Comparison of ENCODE assay signal across 26 cellular contexts in the genomic region with DNA sequence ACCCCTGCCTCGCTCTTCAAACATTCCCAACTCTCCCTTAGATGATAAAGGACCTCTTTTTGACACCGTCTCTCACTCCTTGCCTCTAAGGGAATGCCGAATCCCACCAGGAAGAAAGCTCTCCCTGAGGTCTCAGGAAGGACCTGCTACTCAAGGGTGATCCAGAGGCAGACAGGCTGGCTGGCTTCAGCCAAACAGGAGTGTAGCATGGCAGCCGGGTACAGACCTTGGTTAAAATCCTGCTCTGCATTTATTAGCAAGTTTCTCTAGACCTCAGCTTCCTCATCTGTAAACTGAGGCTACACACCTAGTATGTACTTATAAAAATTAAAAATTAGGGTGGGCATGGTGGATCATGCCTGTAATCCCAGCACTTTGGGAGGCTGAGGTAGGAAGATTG. TPM values are rescaled to one million over a fixed set of nuclear protein-coding genes. Genes with fewer than 3 reads are reported as not detected.
A peak's percentile ranks its signal among the peaks of the same experiment; 100 is the strongest.
DNase-seq lines count a peak whose midpoint lies in the region; ATAC-seq and TF ChIP-seq lines count a peak whose summit lies in the region.
"Had no signal": no experiment of that assay in that cellular context is flagged by ENCODE, and none has a peak within 500 bp of the region (broad histone marks: within the 10 kb centered on the region; RNA-seq: fewer than 3 reads in every experiment).

No MANE protein-coding gene starts in this region.

- no peak overlapping the region for H3K27ac ChIP-seq in neural progenitor cell
- H3K27ac ChIP-seq: BLaER1 had no signal

- H3K9me3 ChIP-seq in neural progenitor cell (ENCODE audit: low read depth): no peaks in the 10 kb centered on the region
- H3K9me3 ChIP-seq: BE2C, BLaER1 had no signal

- H2AFZ ChIP-seq in neural progenitor cell (replicated peaks): no peak overlapping the region

- no peak overlapping the region for H3K9ac ChIP-seq in neural progenitor cell
- H3K9ac ChIP-seq: BLaER1 had no signal

- H3K4me3 ChIP-seq in neural progenitor cell: no peak overlapping the region
- H3K4me3 ChIP-seq: BLaER1, GM12878 had no signal

- no peak for TF ChIP-seq CTCF in neural progenitor cell (IDR thresholded peaks at IDR 0.05)

- no peaks in the 10 kb centered on the region for H3K79me2 ChIP-seq in neural progenitor cell (ENCODE audit: low read depth)

- H3K4me2 ChIP-seq in neural progenitor cell: no peak overlapping the region
- H3K4me2 ChIP-seq: BLaER1 had no signal

- no peak for ATAC-seq in effector memory CD8-positive, alpha-beta T cell (replicated peaks)
- ATAC-seq: GM12878 had no signal

- no peaks in the 10 kb centered on the region for H3K36me3 ChIP-seq in neural progenitor cell
- H3K36me3 ChIP-seq: BE2C had no signal

- peak; percentile 28 for DNase-seq in activated CD8-positive, alpha-beta memory T cell treated with anti-CD3 and anti-CD28 coated beads for 24 hours
- no peak for DNase-seq in activated CD8-positive, alpha-beta memory T cell treated with anti-CD3 and anti-CD28 coated beads, Interleukin-2, amount 50 U/mL, for 48 hours
- DNase-seq in activated effector memory CD4-positive, alpha-beta T cell treated with anti-CD3 and anti-CD28 coated beads, Interleukin-2, amount 50 U/mL, for 16 hours: peak; percentile 13
- DNase-seq in activated effector memory CD4-positive, alpha-beta T cell treated with Interleukin-2 at 50 U/mL for 16 hours: no peak
- DNase-seq in islet precursor cell (peak; percentile 35), neural progenitor cell (ENCODE audit: low spot score) (no peak)
- DNase-seq in effector memory CD8-positive, alpha-beta T cell: no peak
- DNase-seq in central memory CD4-positive, alpha-beta T cell: no peak
- DNase-seq: 8988T; ACHN; BE2C; C1 segment of cervical spinal cord; CD4-positive, alpha-beta memory T cell; CD4-positive, CD25-positive, alpha-beta regulatory T cell; CD8-positive, alpha-beta memory T cell; COR-L47; DMS 273 treated with DMSO at 0.1 percent for 48 hours; DMS153; DMS53; DMS79; DND-41; EL; GDM1 had no signal

- H3K27me3 ChIP-seq in neural progenitor cell: no peaks in the 10 kb centered on the region
- H3K27me3 ChIP-seq: BE2C, BLaER1 had no signal

- no peaks in the 10 kb centered on the region for H3K27me3 Mint-ChIP-seq in neural progenitor cell (ENCODE audit: insufficient read depth, low read depth)
- H3K27me3 Mint-ChIP-seq in effector memory CD8-positive, alpha-beta T cell: no peaks in the 10 kb centered on the region
- H3K27me3 Mint-ChIP-seq: CD4-positive, alpha-beta memory T cell; CD4-positive, CD25-positive, alpha-beta regulatory T cell; CD8-positive, alpha-beta memory T cell had no signal

- H3K9me3 Mint-ChIP-seq in neural progenitor cell: no peaks in the 10 kb centered on the region
- no peaks in the 10 kb centered on the region for H3K9me3 Mint-ChIP-seq in effector memory CD8-positive, alpha-beta T cell
- H3K9me3 Mint-ChIP-seq: CD14-positive monocyte; CD4-positive, alpha-beta memory T cell; CD4-positive, CD25-positive, alpha-beta regulatory T cell; CD8-positive, alpha-beta memory T cell had no signal

- H3K27ac Mint-ChIP-seq in neural progenitor cell: peak overlapping the region; percentile 79
- H3K27ac Mint-ChIP-seq in effector memory CD8-positive, alpha-beta T cell: peak overlapping the region in 1 of 2 donors; percentile 74
- H3K27ac Mint-ChIP-seq: CD8-positive, alpha-beta memory T cell had no signal

- H3K4me1 ChIP-seq in neural progenitor cell: no peaks in the 10 kb centered on the region
- H3K4me1 ChIP-seq: BE2C had no signal

- H3K36me3 Mint-ChIP-seq in neural progenitor cell: peaks cover 28% of the 10 kb centered on the region
- H3K36me3 Mint-ChIP-seq in effector memory CD8-positive, alpha-beta T cell (ENCODE audit: insufficient read depth): peaks cover 16% of the 10 kb centered on the region

- H4K20me1 ChIP-seq in neural progenitor cell (ENCODE audit: low read depth): no peaks in the 10 kb centered on the region
- H4K20me1 ChIP-seq: BLaER1 had no signal

- H3F3A ChIP-seq in neural progenitor cell (ENCODE audit: low read depth): no peaks in the 10 kb centered on the region

- H3K4me3 Mint-ChIP-seq in neural progenitor cell: no peak overlapping the region
- no peak overlapping the region for H3K4me3 Mint-ChIP-seq in effector memory CD8-positive, alpha-beta T cell
- H3K4me3 Mint-ChIP-seq: CD14-positive monocyte; CD4-positive, alpha-beta memory T cell; CD4-positive, CD25-positive, alpha-beta regulatory T cell; CD8-positive, alpha-beta memory T cell had no signal

- no peaks in the 10 kb centered on the region for H3K4me1 Mint-ChIP-seq in neural progenitor cell
- H3K4me1 Mint-ChIP-seq in effector memory CD8-positive, alpha-beta T cell (ENCODE audit: low read depth in 2 of 2): peaks cover 11 to 21% of the 10 kb centered on the region in 2 donors

RNA-seq across cellular contexts. Expression of a gene that starts 17.2 kb away (rescaled TPM):
- total RNA-seq in neural progenitor cell (ENCODE audit: low replicate concordance): 5.5 and 8.5 TPM in 2 replicates

RNA-seq across cellular contexts. Expression of a gene that starts 59.5 kb away (rescaled TPM):
- total RNA-seq in neural progenitor cell (ENCODE audit: low replicate concordance): 73.1 and 106 TPM in 2 replicates

Comparison
In these comparisons a context has a peak if more than half of its experiments do, and no peak if none do; other contexts are left out.
1. DNase-seq: peak in activated CD8-positive, alpha-beta memory T cell treated with anti-CD3 and anti-CD28 coated beads for 24 hours (single experiment), activated effector memory CD4-positive, alpha-beta T cell treated with anti-CD3 and anti-CD28 coated beads, Interleukin-2, amount 50 U/mL, for 16 hours (single experiment) and islet precursor cell (single experiment); none in activated CD8-positive, alpha-beta memory T cell treated with anti-CD3 and anti-CD28 coated beads, Interleukin-2, amount 50 U/mL, for 48 hours (single experiment), activated effector memory CD4-positive, alpha-beta T cell treated with Interleukin-2 at 50 U/mL for 16 hours (single experiment), neural progenitor cell (single experiment), effector memory CD8-positive, alpha-beta T cell (0 of 3) and central memory CD4-positive, alpha-beta T cell (single experiment).